In the genomic region with DNA sequence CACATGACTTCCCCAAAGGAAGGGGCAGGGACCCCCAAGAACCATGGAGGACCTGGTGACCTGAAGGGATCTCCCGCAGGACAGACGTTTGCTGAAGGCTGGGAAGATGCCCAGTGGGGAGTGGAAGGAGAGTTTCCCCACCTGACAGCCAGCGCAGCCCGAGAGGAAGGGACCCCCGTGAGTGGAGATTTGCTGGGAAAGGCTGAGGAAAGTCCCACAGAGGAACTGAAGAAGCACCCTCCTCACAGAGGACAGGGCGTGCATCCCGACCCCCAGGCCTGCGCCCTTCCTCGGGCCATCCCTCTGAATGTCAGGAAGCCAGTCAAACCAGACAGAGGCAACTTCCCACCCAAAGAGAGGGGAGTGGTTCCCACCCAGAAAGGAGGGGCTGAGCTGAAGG, we compare ENCODE assay signal across 38 cellular contexts.
"Had no signal": no experiment of that assay in that cellular context is flagged by ENCODE, and none has a peak within 500 bp of the region (broad histone marks: within the 10 kb centered on the region; RNA-seq: fewer than 3 reads in every experiment).

No MANE protein-coding gene starts in this region.

- ATAC-seq: activated naive CD4-positive, alpha-beta T cell treated with anti-CD3 and anti-CD28 coated beads, Interleukin-2, amount 50 U/mL, for 72 hours; activated naive CD8-positive, alpha-beta T cell treated with anti-CD3 and anti-CD28 coated beads, Interleukin-2, amount 50 U/mL, for 24 hours; activated T-cell treated with anti-CD3 and anti-CD28 coated beads, Interleukin-2, amount 50 U/mL, for 4 hours; activated T-cell treated with anti-CD3 and anti-CD28 coated beads, Interleukin-2, amount 50 U/mL, for 72 hours; activated T-helper 17 cell treated with anti-CD3 and anti-CD28 coated beads, Interleukin-2, amount 50 U/mL, for 72 hours; body of pancreas had no signal

- H3K27me3 Mint-ChIP-seq: activated naive CD8-positive, alpha-beta T cell; activated naive CD8-positive, alpha-beta T cell treated with anti-CD3 and anti-CD28 coated beads for 36 hours; activated T-cell treated with anti-CD3 and anti-CD28 coated beads, Interleukin-2, amount 50 U/mL, for 24 hours; brain had no signal

- H3K4me1 Mint-ChIP-seq: activated naive CD4-positive, alpha-beta T cell treated with anti-CD3 and anti-CD28 coated beads, Interleukin-2, amount 10 ng/mL, durations not matched to agents 7 days and 5 days had no signal

- H3K4me1 ChIP-seq: ascending aorta, body of pancreas, breast epithelium had no signal

- H3K4me3 Mint-ChIP-seq: activated naive CD4-positive, alpha-beta T cell treated with anti-CD3 and anti-CD28 coated beads for 36 hours; activated naive CD4-positive, alpha-beta T cell treated with anti-CD3 and anti-CD28 coated beads, Interleukin-2, amount 10 ng/mL, durations not matched to agents 7 days and 5 days; activated naive CD4-positive, alpha-beta T cell treated with anti-CD3 and anti-CD28 coated beads, Interleukin-2, amount 50 U/mL, for 24 hours; activated naive CD8-positive, alpha-beta T cell; activated naive CD8-positive, alpha-beta T cell treated with anti-CD3 and anti-CD28 coated beads for 36 hours; activated naive CD8-positive, alpha-beta T cell treated with anti-CD3 and anti-CD28 coated beads, Interleukin-2, amount 10 ng/mL, durations not matched to agents 7 days and 5 days; activated naive CD8-positive, alpha-beta T cell treated with anti-CD3 and anti-CD28 coated beads, Interleukin-2, amount 50 U/mL, for 24 hours; activated T-cell treated with anti-CD3 and anti-CD28 coated beads, Interleukin-2, amount 50 U/mL, for 24 hours; activated T-cell treated with anti-CD3 and anti-CD28 coated beads, Interleukin-2, amount 50 U/mL, for 4 hours; activated T-cell treated with anti-CD3 and anti-CD28 coated beads, Interleukin-2, amount 50 U/mL, for 72 hours; activated T-helper 1 cell treated with anti-CD3 and anti-CD28 coated beads, Interleukin-12 subunit alpha, Interleukin-12 subunit beta, Interleukin-2, Interleukin-4 antibody, amounts not matched to agents 30 ng/mL and 10 ng/mL and 1 ng/mL, durations not matched to agents 14 hours and 24 hours and 36 hours; activated T-helper 17 cell treated with anti-CD3 and anti-CD28 coated beads, Interleukin-2, amount 50 U/mL, for 72 hours; brain; central memory CD8-positive, alpha-beta T cell had no signal

- H3K9me3 Mint-ChIP-seq: activated naive CD4-positive, alpha-beta T cell treated with anti-CD3 and anti-CD28 coated beads for 36 hours; activated naive CD4-positive, alpha-beta T cell treated with anti-CD3 and anti-CD28 coated beads, Interleukin-2, amount 10 ng/mL, durations not matched to agents 7 days and 5 days; activated naive CD4-positive, alpha-beta T cell treated with anti-CD3 and anti-CD28 coated beads, Interleukin-2, amount 50 U/mL, for 24 hours; activated naive CD4-positive, alpha-beta T cell treated with anti-CD3 and anti-CD28 coated beads, Interleukin-2, amount 50 U/mL, for 72 hours; activated naive CD8-positive, alpha-beta T cell treated with anti-CD3 and anti-CD28 coated beads for 36 hours; activated naive CD8-positive, alpha-beta T cell treated with anti-CD3 and anti-CD28 coated beads, Interleukin-2, amount 10 ng/mL, durations not matched to agents 7 days and 5 days; activated naive CD8-positive, alpha-beta T cell treated with anti-CD3 and anti-CD28 coated beads, Interleukin-2, amount 50 U/mL, for 24 hours; activated T-cell treated with anti-CD3 and anti-CD28 coated beads, Interleukin-2, amount 50 U/mL, for 24 hours; activated T-cell treated with anti-CD3 and anti-CD28 coated beads, Interleukin-2, amount 50 U/mL, for 4 hours; activated T-cell treated with anti-CD3 and anti-CD28 coated beads, Interleukin-2, amount 50 U/mL, for 72 hours; activated T-helper 1 cell treated with anti-CD3 and anti-CD28 coated beads, Interleukin-12 subunit alpha, Interleukin-12 subunit beta, Interleukin-2, Interleukin-4 antibody, amounts not matched to agents 30 ng/mL and 10 ng/mL and 1 ng/mL, durations not matched to agents 14 hours and 24 hours and 36 hours; activated T-helper 17 cell treated with anti-CD3 and anti-CD28 coated beads, Interleukin-2, amount 50 U/mL, for 72 hours; activated T-helper 2 cell treated with anti-CD3 and anti-CD28 coated beads, Interferon-gamma antibody, Interleukin-2, Interleukin-4, amounts not matched to agents 10 μg/mL and 5 μg/mL and 100 μg/mL, durations not matched to agents 14 hours and 24 hours and 36 hours; brain; central memory CD8-positive, alpha-beta T cell had no signal

- H3K9me3 ChIP-seq: adrenal gland, ascending aorta, body of pancreas, breast epithelium had no signal

- H3K4me3 ChIP-seq: adrenal gland, ascending aorta, body of pancreas, breast epithelium, cardiac muscle cell had no signal

- H3K27ac ChIP-seq: adrenal gland, ascending aorta, body of pancreas, brain microvascular endothelial cell, breast epithelium, cardiac muscle cell had no signal

- H3K27ac Mint-ChIP-seq: activated naive CD4-positive, alpha-beta T cell treated with anti-CD3 and anti-CD28 coated beads for 36 hours; activated naive CD4-positive, alpha-beta T cell treated with anti-CD3 and anti-CD28 coated beads, Interleukin-2, amount 10 ng/mL, durations not matched to agents 7 days and 5 days; activated naive CD4-positive, alpha-beta T cell treated with anti-CD3 and anti-CD28 coated beads, Interleukin-2, amount 50 U/mL, for 24 hours; activated naive CD8-positive, alpha-beta T cell; activated naive CD8-positive, alpha-beta T cell treated with anti-CD3 and anti-CD28 coated beads for 36 hours; activated naive CD8-positive, alpha-beta T cell treated with anti-CD3 and anti-CD28 coated beads, Interleukin-2, amount 10 ng/mL, durations not matched to agents 7 days and 5 days; activated naive CD8-positive, alpha-beta T cell treated with anti-CD3 and anti-CD28 coated beads, Interleukin-2, amount 50 U/mL, for 24 hours; activated T-cell treated with anti-CD3 and anti-CD28 coated beads, Interleukin-2, amount 50 U/mL, for 24 hours; activated T-cell treated with anti-CD3 and anti-CD28 coated beads, Interleukin-2, amount 50 U/mL, for 72 hours; activated T-helper 1 cell treated with anti-CD3 and anti-CD28 coated beads, Interleukin-12 subunit alpha, Interleukin-12 subunit beta, Interleukin-2, Interleukin-4 antibody, amounts not matched to agents 30 ng/mL and 10 ng/mL and 1 ng/mL, durations not matched to agents 14 hours and 24 hours and 36 hours; activated T-helper 17 cell treated with anti-CD3 and anti-CD28 coated beads, Interleukin-2, amount 50 U/mL, for 72 hours; activated T-helper 2 cell treated with anti-CD3 and anti-CD28 coated beads, Interferon-gamma antibody, Interleukin-2, Interleukin-4, amounts not matched to agents 10 μg/mL and 5 μg/mL and 100 μg/mL, durations not matched to agents 14 hours and 24 hours and 36 hours had no signal

- H3K27me3 ChIP-seq: adrenal gland, ascending aorta, body of pancreas, brain microvascular endothelial cell, breast epithelium, cardiac muscle cell had no signal

- H3K36me3 ChIP-seq: brain microvascular endothelial cell, cardiac muscle cell had no signal

- DNase-seq: activated effector memory CD4-positive, alpha-beta T cell treated with anti-CD3 and anti-CD28 coated beads, Interleukin-2, amount 50 U/mL, for 16 hours; activated effector memory CD4-positive, alpha-beta T cell treated with Interleukin-2 at 50 U/mL for 16 hours; activated gamma-delta T cell; activated gamma-delta T cell treated with Interleukin-2 at 50 U/mL for 16 hours; activated naive CD4-positive, alpha-beta T cell; activated naive CD4-positive, alpha-beta T cell treated with anti-CD3 and anti-CD28 coated beads for 36 hours; activated naive CD4-positive, alpha-beta T cell treated with anti-CD3 and anti-CD28 coated beads, Interleukin-2, amount 10 ng/mL, durations not matched to agents 7 days and 5 days; activated naive CD4-positive, alpha-beta T cell treated with anti-CD3 and anti-CD28 coated beads, Interleukin-2, amount 50 U/mL, for 16 hours; activated naive CD4-positive, alpha-beta T cell treated with Interleukin-2 at 50 U/mL for 16 hours; activated naive CD8-positive, alpha-beta T cell treated with anti-CD3 and anti-CD28 coated beads for 36 hours; activated naive CD8-positive, alpha-beta T cell treated with anti-CD3 and anti-CD28 coated beads, Interleukin-2, amount 10 ng/mL, durations not matched to agents 7 days and 5 days; activated naive CD8-positive, alpha-beta T cell treated with anti-CD3 and anti-CD28 coated beads, Interleukin-2, amount 50 U/mL, for 24 hours; activated T-cell treated with anti-CD3 and anti-CD28 coated beads for 4 hours; activated T-cell treated with anti-CD3 and anti-CD28 coated beads, Interleukin-2, amount 50 U/mL, for 1 hour; activated T-cell treated with anti-CD3 and anti-CD28 coated beads, Interleukin-2, amount 50 U/mL, for 24 hours; activated T-cell treated with anti-CD3 and anti-CD28 coated beads, Interleukin-2, amount 50 U/mL, for 4 hours; activated T-cell treated with anti-CD3 and anti-CD28 coated beads, Interleukin-2, amount 50 U/mL, for 48 hours; activated T-cell treated with anti-CD3 and anti-CD28 coated beads, Interleukin-2, amount 50 U/mL, for 72 hours; adrenal gland; amniotic stem cell; amygdala; anterior cingulate cortex; aorta; body of pancreas; brain microvascular endothelial cell; central memory CD4-positive, alpha-beta T cell; cerebellar nuclear complex had no signal

- H3K36me3 Mint-ChIP-seq: activated naive CD4-positive, alpha-beta T cell treated with anti-CD3 and anti-CD28 coated beads, Interleukin-2, amount 10 ng/mL, durations not matched to agents 7 days and 5 days; activated naive CD4-positive, alpha-beta T cell treated with anti-CD3 and anti-CD28 coated beads, Interleukin-2, amount 50 U/mL, for 24 hours; activated naive CD4-positive, alpha-beta T cell treated with anti-CD3 and anti-CD28 coated beads, Interleukin-2, amount 50 U/mL, for 72 hours; activated naive CD8-positive, alpha-beta T cell; activated naive CD8-positive, alpha-beta T cell treated with anti-CD3 and anti-CD28 coated beads for 36 hours; activated naive CD8-positive, alpha-beta T cell treated with anti-CD3 and anti-CD28 coated beads, Interleukin-2, amount 10 ng/mL, durations not matched to agents 7 days and 5 days had no signal
